Comparison of ENCODE assay signal across 25 cellular contexts in genomic region chr2:53217250-53217649, GRCh38.
"Had no signal": no experiment of that assay in that cellular context is flagged by ENCODE, and none has a peak within 500 bp of the region (broad histone marks: within the 10 kb centered on the region; RNA-seq: fewer than 3 reads in every experiment).

No MANE protein-coding gene starts in this region.

- H3K4me1 ChIP-seq: breast epithelium, gastroesophageal sphincter, spleen, vagina had no signal

- H3K4me1 Mint-ChIP-seq: activated CD4-positive, alpha-beta memory T cell treated with anti-CD3 and anti-CD28 coated beads, Interleukin-2, amount 10 ng/mL, durations not matched to agents 7 days and 5 days; activated CD4-positive, alpha-beta T cell treated with anti-CD3 and anti-CD28 coated beads, Interleukin-2, amount 10 ng/mL, durations not matched to agents 7 days and 5 days; activated T-helper 17 cell treated with anti-CD3 and anti-CD28 coated beads, Interleukin-2, amount 50 U/mL, for 72 hours; naive thymus-derived CD8-positive, alpha-beta T cell; neural crest cell had no signal

- H3K36me3 ChIP-seq: breast epithelium, gastroesophageal sphincter, spleen, thoracic aorta, vagina had no signal

- H3K4me3 ChIP-seq: breast epithelium, gastroesophageal sphincter, spleen, thoracic aorta, vagina had no signal

- DNase-seq: activated CD4-positive, alpha-beta memory T cell treated with anti-CD3 and anti-CD28 coated beads, Interleukin-2, amount 10 ng/mL, durations not matched to agents 7 days and 5 days; activated CD4-positive, alpha-beta T cell treated with anti-CD3 and anti-CD28 coated beads for 1 hour; activated CD4-positive, alpha-beta T cell treated with anti-CD3 and anti-CD28 coated beads, Interleukin-2, amount 10 ng/mL, durations not matched to agents 7 days and 5 days; activated gamma-delta T cell treated with Interleukin-2 at 50 U/mL for 16 hours; activated naive CD4-positive, alpha-beta T cell treated with anti-CD3 and anti-CD28 coated beads, Interleukin-2, amount 50 U/mL, for 16 hours; activated T-cell treated with anti-CD3 and anti-CD28 coated beads, Interleukin-2, amount 50 U/mL, for 4 hours; central memory CD4-positive, alpha-beta T cell; head of caudate nucleus; hippocampal formation; left cardiac atrium; mammary epithelial cell; naive thymus-derived CD8-positive, alpha-beta T cell; occipital lobe; right cardiac atrium; spleen; stimulated activated naive CD8-positive, alpha-beta T cell treated with anti-CD3 and anti-CD28 coated beads, Interleukin-15, Interleukin-2, amounts not matched to agents 100 U/mL and 50 U/mL, for 24 hours had no signal

- H3K27me3 Mint-ChIP-seq: activated CD4-positive, alpha-beta memory T cell treated with anti-CD3 and anti-CD28 coated beads, Interleukin-2, amount 10 ng/mL, durations not matched to agents 7 days and 5 days; activated CD4-positive, alpha-beta T cell treated with anti-CD3 and anti-CD28 coated beads, Interleukin-2, amount 10 ng/mL, durations not matched to agents 7 days and 5 days; activated T-helper 17 cell treated with anti-CD3 and anti-CD28 coated beads, Interleukin-2, amount 50 U/mL, for 72 hours had no signal

- ATAC-seq: activated T-cell treated with anti-CD3 and anti-CD28 coated beads, Interleukin-2, amount 50 U/mL, for 4 hours; activated T-helper 17 cell treated with anti-CD3 and anti-CD28 coated beads, Interleukin-2, amount 50 U/mL, for 72 hours; gastroesophageal sphincter; left cardiac atrium; naive thymus-derived CD8-positive, alpha-beta T cell; right cardiac atrium; stimulated activated naive CD8-positive, alpha-beta T cell treated with anti-CD3 and anti-CD28 coated beads, Interleukin-15, Interleukin-2, amounts not matched to agents 100 U/mL and 50 U/mL, for 24 hours; WTC11 had no signal

- H3K36me3 Mint-ChIP-seq: type B pancreatic cell had no signal

- H3K27me3 ChIP-seq: breast epithelium, gastroesophageal sphincter, spleen, vagina had no signal

- H3K27ac ChIP-seq: breast epithelium, gastroesophageal sphincter, spleen, thoracic aorta, vagina had no signal

- H3K9me3 ChIP-seq: thoracic aorta, vagina had no signal

- H3K27ac Mint-ChIP-seq: activated CD4-positive, alpha-beta memory T cell treated with anti-CD3 and anti-CD28 coated beads, Interleukin-2, amount 10 ng/mL, durations not matched to agents 7 days and 5 days; activated CD4-positive, alpha-beta T cell treated with anti-CD3 and anti-CD28 coated beads, Interleukin-2, amount 10 ng/mL, durations not matched to agents 7 days and 5 days; activated T-helper 17 cell treated with anti-CD3 and anti-CD28 coated beads, Interleukin-2, amount 50 U/mL, for 72 hours; mesothelial cell of epicardium; naive thymus-derived CD8-positive, alpha-beta T cell; type B pancreatic cell; WTC11 had no signal

- H3K4me3 Mint-ChIP-seq: activated CD4-positive, alpha-beta memory T cell treated with anti-CD3 and anti-CD28 coated beads, Interleukin-2, amount 10 ng/mL, durations not matched to agents 7 days and 5 days; activated CD4-positive, alpha-beta T cell treated with anti-CD3 and anti-CD28 coated beads, Interleukin-2, amount 10 ng/mL, durations not matched to agents 7 days and 5 days; activated T-cell treated with anti-CD3 and anti-CD28 coated beads, Interleukin-2, amount 50 U/mL, for 4 hours; activated T-helper 17 cell treated with anti-CD3 and anti-CD28 coated beads, Interleukin-2, amount 50 U/mL, for 72 hours; mesothelial cell of epicardium; naive thymus-derived CD8-positive, alpha-beta T cell; neural crest cell; type B pancreatic cell; WTC11 had no signal
